In the genomic region with DNA sequence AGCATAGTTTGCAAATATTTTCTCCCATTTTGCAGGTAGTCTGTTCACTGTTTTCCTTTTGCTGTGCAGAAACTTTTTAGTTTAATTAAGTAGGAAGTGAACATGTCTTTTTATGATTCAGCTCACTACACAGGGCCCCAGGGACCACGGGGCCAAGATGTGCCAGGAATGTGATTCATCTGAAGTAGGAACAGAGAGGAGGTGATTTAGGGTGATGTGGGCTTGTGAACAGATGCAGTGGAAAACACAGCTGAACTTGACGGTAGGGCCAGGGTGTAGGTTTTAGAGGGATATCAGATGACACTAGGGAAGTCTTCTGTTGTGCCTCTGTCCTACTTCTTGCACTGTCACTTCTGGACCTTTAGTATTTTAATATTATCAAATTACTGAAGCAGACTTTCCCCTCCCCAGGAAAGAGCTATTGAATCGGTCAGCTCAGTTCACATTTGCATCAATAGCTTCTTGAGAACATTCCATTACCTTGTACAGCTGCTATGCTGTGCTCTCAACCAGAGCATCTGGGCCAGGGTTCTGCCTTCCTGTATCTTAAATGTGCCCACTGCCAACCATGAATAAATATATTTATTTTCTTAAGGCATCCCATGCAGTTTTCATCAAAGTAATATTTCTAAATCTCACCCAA, we compare ENCODE assay signal across 12 cellular contexts.
DNase-seq lines count a peak whose midpoint lies in the region; ATAC-seq and TF ChIP-seq lines count a peak whose summit lies in the region.
"Had no signal": no experiment of that assay in that cellular context is flagged by ENCODE, and none has a peak within 500 bp of the region (broad histone marks: within the 10 kb centered on the region; RNA-seq: fewer than 3 reads in every experiment).

No MANE protein-coding gene starts in this region.

- TF ChIP-seq CTCF in right atrium auricular region (IDR thresholded peaks at IDR 0.05), result no peak
- no peak for TF ChIP-seq CTCF in colonic mucosa (IDR thresholded peaks at IDR 0.05)

- no peak overlapping the region for H3K27ac Mint-ChIP-seq in stimulated activated naive CD8-positive, alpha-beta T cell treated with anti-CD3 and anti-CD28 coated beads, Interleukin-15, amount 100 ng/mL, for 72 hours
- H3K27ac Mint-ChIP-seq in activated T-cell treated with anti-CD3 and anti-CD28 coated beads, Interleukin-2, amount 50 U/mL, for 24 hours, result peak overlapping the region; percentile 85

- no peak overlapping the region for H3K9ac ChIP-seq in colonic mucosa (ENCODE audit: low read depth in 2 of 2, low read length in 2 of 2)

- no peaks in the 10 kb centered on the region for H3K27me3 ChIP-seq in right atrium auricular region
- no peaks in the 10 kb centered on the region for H3K27me3 ChIP-seq in colonic mucosa
- H3K27me3 ChIP-seq: dorsolateral prefrontal cortex, ovary, vagina had no signal

- H3K9me3 ChIP-seq in right atrium auricular region (no peaks in the 10 kb centered on the region), colonic mucosa (no peaks in the 10 kb centered on the region)
- H3K9me3 ChIP-seq: ovary, vagina had no signal

- H3K4me1 Mint-ChIP-seq in stimulated activated naive CD8-positive, alpha-beta T cell treated with anti-CD3 and anti-CD28 coated beads, Interleukin-15, amount 100 ng/mL, for 72 hours, result peaks cover 62% of the 10 kb centered on the region
- peaks cover 93% of the 10 kb centered on the region for H3K4me1 Mint-ChIP-seq in activated T-cell treated with anti-CD3 and anti-CD28 coated beads, Interleukin-2, amount 50 U/mL, for 24 hours (ENCODE audit: low read depth)

- H3K27me3 Mint-ChIP-seq in stimulated activated naive CD8-positive, alpha-beta T cell treated with anti-CD3 and anti-CD28 coated beads, Interleukin-15, amount 100 ng/mL, for 72 hours, result no peaks in the 10 kb centered on the region
- H3K27me3 Mint-ChIP-seq in activated T-cell treated with anti-CD3 and anti-CD28 coated beads, Interleukin-2, amount 50 U/mL, for 24 hours, result no peaks in the 10 kb centered on the region

- no peaks in the 10 kb centered on the region for H3K9me3 Mint-ChIP-seq in stimulated activated naive CD8-positive, alpha-beta T cell treated with anti-CD3 and anti-CD28 coated beads, Interleukin-15, amount 100 ng/mL, for 72 hours
- H3K9me3 Mint-ChIP-seq in activated T-cell treated with anti-CD3 and anti-CD28 coated beads, Interleukin-2, amount 50 U/mL, for 24 hours, result no peaks in the 10 kb centered on the region

- no peak overlapping the region for H3K4me3 ChIP-seq in right atrium auricular region
- H3K4me3 ChIP-seq in colonic mucosa, result no peak overlapping the region
- H3K4me3 ChIP-seq: dorsolateral prefrontal cortex, ovary, vagina had no signal

- no peak overlapping the region for H3K4me3 Mint-ChIP-seq in stimulated activated naive CD8-positive, alpha-beta T cell treated with anti-CD3 and anti-CD28 coated beads, Interleukin-15, amount 100 ng/mL, for 72 hours
- peak overlapping the region; percentile 35 for H3K4me3 Mint-ChIP-seq in activated T-cell treated with anti-CD3 and anti-CD28 coated beads, Interleukin-2, amount 50 U/mL, for 24 hours

- H3K4me1 ChIP-seq in right atrium auricular region, result no peaks in the 10 kb centered on the region
- no peaks in the 10 kb centered on the region for H3K4me1 ChIP-seq in colonic mucosa

- intact Hi-C loops in colonic mucosa (cut with DNase I), result no loop called here

- peak; percentile 37 for DNase-seq in stimulated activated naive CD8-positive, alpha-beta T cell treated with anti-CD3 and anti-CD28 coated beads, Interleukin-15, Interleukin-2, amounts not matched to agents 100 U/mL and 50 U/mL, for 24 hours
- DNase-seq in stimulated activated naive CD8-positive, alpha-beta T cell treated with anti-CD3 and anti-CD28 coated beads, Interleukin-15, amount 100 ng/mL, for 72 hours, result no peak
- DNase-seq in activated T-cell treated with anti-CD3 and anti-CD28 coated beads, Interleukin-2, amount 50 U/mL, for 24 hours, result peak; percentile 52
- DNase-seq in right atrium auricular region (ENCODE audit: low spot score), result peak; percentile 77
- DNase-seq in SK-N-DZ (ENCODE audit: low spot score), result no peak
- DNase-seq in activated CD8-positive, alpha-beta memory T cell treated with anti-CD3 and anti-CD28 coated beads, Interleukin-2, amount 50 U/mL, for 4 hours, result no peak
- no peak for DNase-seq in colonic mucosa
- DNase-seq: RPMI8226 had no signal

- H3K36me3 ChIP-seq in right atrium auricular region (no peaks in the 10 kb centered on the region), colonic mucosa (no peaks in the 10 kb centered on the region)
- H3K36me3 ChIP-seq: ovary, vagina had no signal

- ATAC-seq in stimulated activated naive CD8-positive, alpha-beta T cell treated with anti-CD3 and anti-CD28 coated beads, Interleukin-15, Interleukin-2, amounts not matched to agents 100 U/mL and 50 U/mL, for 24 hours, result peak; percentile 73
- ATAC-seq in stimulated activated naive CD8-positive, alpha-beta T cell treated with anti-CD3 and anti-CD28 coated beads, Interleukin-15, amount 100 ng/mL, for 72 hours, result no peak
- no peak for ATAC-seq in HG02798 (IDR thresholded peaks at IDR 0.05; ENCODE audit: poor library complexity, unreplicated experiment)

- H3K27ac ChIP-seq in right atrium auricular region, result no peak overlapping the region
- H3K27ac ChIP-seq in colonic mucosa, result no peak overlapping the region
- H3K27ac ChIP-seq: ovary, vagina had no signal

- H3K36me3 Mint-ChIP-seq in activated T-cell treated with anti-CD3 and anti-CD28 coated beads, Interleukin-2, amount 50 U/mL, for 24 hours (ENCODE audit: low read depth), result peaks cover 67% of the 10 kb centered on the region

Comparison
In these comparisons a context has a peak if more than half of its experiments do, and no peak if none do; other contexts are left out.
1. DNase-seq: peak in stimulated activated naive CD8-positive, alpha-beta T cell treated with anti-CD3 and anti-CD28 coated beads, Interleukin-15, Interleukin-2, amounts not matched to agents 100 U/mL and 50 U/mL, for 24 hours (single experiment), activated T-cell treated with anti-CD3 and anti-CD28 coated beads, Interleukin-2, amount 50 U/mL, for 24 hours (single experiment) and right atrium auricular region (single experiment); none in stimulated activated naive CD8-positive, alpha-beta T cell treated with anti-CD3 and anti-CD28 coated beads, Interleukin-15, amount 100 ng/mL, for 72 hours (0 of 2), SK-N-DZ (single experiment), activated CD8-positive, alpha-beta memory T cell treated with anti-CD3 and anti-CD28 coated beads, Interleukin-2, amount 50 U/mL, for 4 hours (single experiment) and colonic mucosa (single experiment).